Comparison of ENCODE assay signal across 12 cellular contexts in genomic region chr21:32335601-32336575, GRCh38. TPM values are rescaled to one million over a fixed set of nuclear protein-coding genes. Genes with fewer than 3 reads are reported as not detected.
DNase-seq lines count a peak whose midpoint lies in the region; ATAC-seq and TF ChIP-seq lines count a peak whose summit lies in the region.
"Had no signal": no experiment of that assay in that cellular context is flagged by ENCODE, and none has a peak within 500 bp of the region (broad histone marks: within the 10 kb centered on the region; RNA-seq: fewer than 3 reads in every experiment).

No MANE protein-coding gene starts in this region.

- ATAC-seq in natural killer cell treated with Interleukin-12 subunit alpha and Interleukin-12 subunit beta and Interleukin-15 and Interleukin-18, amount 100 ng/mL, for 72 hours: no peak
- no peak for ATAC-seq in lower lobe of right lung

- intact Hi-C loops in lower lobe of right lung (cut with DNase I): no loop called here

- DNase-seq in AG10803 (ENCODE audit: low read depth) (peak; percentile 74), RWPE1 (ENCODE audit: low spot score) (no peak), foreskin melanocyte (peak; percentile 99), neural crest cell (ENCODE audit: low read depth, low spot score) (peak; percentile 36), H4 (ENCODE audit: low spot score) (no peak), lower lobe of right lung (no peak)
- DNase-seq in activated T-cell treated with anti-CD3 and anti-CD28 coated beads, Interleukin-2, amount 50 U/mL, for 24 hours: no peak
- DNase-seq in natural killer cell treated with Interleukin-12 subunit alpha and Interleukin-12 subunit beta and Interleukin-15 and Interleukin-18, amount 100 ng/mL, for 72 hours (ENCODE audit: low spot score): no peak
- DNase-seq: kidney had no signal

- peaks cover 22% of the 10 kb centered on the region for H3K36me3 Mint-ChIP-seq in neural crest cell (ENCODE audit: low read depth)
- H3K36me3 Mint-ChIP-seq in activated T-cell treated with anti-CD3 and anti-CD28 coated beads, Interleukin-2, amount 50 U/mL, for 24 hours (ENCODE audit: low read depth): peaks cover 98% of the 10 kb centered on the region
- H3K36me3 Mint-ChIP-seq in natural killer cell treated with Interleukin-12 subunit alpha and Interleukin-12 subunit beta and Interleukin-15 and Interleukin-18, amount 100 ng/mL, for 72 hours: peaks cover 42% of the 10 kb centered on the region

- POLR2A ChIA-PET in RWPE1 (lab: Yijun Ruan, JAX; ENCODE audit: low non-redundant PET): no interaction called here

- H3K27ac Mint-ChIP-seq in neural crest cell (ENCODE audit: unreplicated experiment): peak overlapping the region; percentile 81
- no peak overlapping the region for H3K27ac Mint-ChIP-seq in activated T-cell treated with anti-CD3 and anti-CD28 coated beads, Interleukin-2, amount 50 U/mL, for 24 hours
- H3K27ac Mint-ChIP-seq in natural killer cell treated with Interleukin-12 subunit alpha and Interleukin-12 subunit beta and Interleukin-15 and Interleukin-18, amount 100 ng/mL, for 72 hours: no peak overlapping the region

- H3K9me3 Mint-ChIP-seq in neural crest cell: peaks cover 4% of the 10 kb centered on the region
- H3K9me3 Mint-ChIP-seq in activated T-cell treated with anti-CD3 and anti-CD28 coated beads, Interleukin-2, amount 50 U/mL, for 24 hours: no peaks in the 10 kb centered on the region
- H3K9me3 Mint-ChIP-seq in natural killer cell treated with Interleukin-12 subunit alpha and Interleukin-12 subunit beta and Interleukin-15 and Interleukin-18, amount 100 ng/mL, for 72 hours: no peaks in the 10 kb centered on the region

- TF ChIP-seq CTCF in AG10803 (conservative IDR thresholded peaks at IDR 0.05; ENCODE audit: low read length) (no peak), RWPE1 (conservative IDR thresholded peaks at IDR 0.05; ENCODE audit: low read depth) (no peak), neural crest cell (conservative IDR thresholded peaks at IDR 0.05) (no peak), lower lobe of right lung (IDR thresholded peaks at IDR 0.05) (no peak)

- CTCF ChIA-PET in RWPE1 (lab: Yijun Ruan, JAX): interaction anchor here (1.0 kb wide), 1 partner anchor 550 kb away, joined by 3 read pairs; no protein-coding TSS in a partner anchor

- H3K27ac ChIP-seq in RWPE1 (peak overlapping the region; percentile 26), lower lobe of right lung (no peak overlapping the region)
- H3K27ac ChIP-seq: parathyroid adenoma had no signal

- no peaks in the 10 kb centered on the region for H3K4me1 ChIP-seq in lower lobe of right lung
- H3K4me1 ChIP-seq: parathyroid adenoma had no signal

- peaks cover 68% of the 10 kb centered on the region for H3K4me1 Mint-ChIP-seq in neural crest cell
- H3K4me1 Mint-ChIP-seq in activated T-cell treated with anti-CD3 and anti-CD28 coated beads, Interleukin-2, amount 50 U/mL, for 24 hours (ENCODE audit: low read depth): no peaks in the 10 kb centered on the region
- H3K4me1 Mint-ChIP-seq in natural killer cell treated with Interleukin-12 subunit alpha and Interleukin-12 subunit beta and Interleukin-15 and Interleukin-18, amount 100 ng/mL, for 72 hours (ENCODE audit: low read depth in 2 of 2): no peaks in the 10 kb centered on the region

- H3K27me3 Mint-ChIP-seq in neural crest cell (ENCODE audit: low read depth): peaks cover 4% of the 10 kb centered on the region
- no peaks in the 10 kb centered on the region for H3K27me3 Mint-ChIP-seq in activated T-cell treated with anti-CD3 and anti-CD28 coated beads, Interleukin-2, amount 50 U/mL, for 24 hours
- no peaks in the 10 kb centered on the region for H3K27me3 Mint-ChIP-seq in natural killer cell treated with Interleukin-12 subunit alpha and Interleukin-12 subunit beta and Interleukin-15 and Interleukin-18, amount 100 ng/mL, for 72 hours

- H3K27me3 ChIP-seq in lower lobe of right lung (ENCODE audit: low read depth): no peaks in the 10 kb centered on the region

- H3K4me3 Mint-ChIP-seq in neural crest cell: peak overlapping the region; percentile 73
- H3K4me3 Mint-ChIP-seq in activated T-cell treated with anti-CD3 and anti-CD28 coated beads, Interleukin-2, amount 50 U/mL, for 24 hours: no peak overlapping the region
- no peak overlapping the region for H3K4me3 Mint-ChIP-seq in natural killer cell treated with Interleukin-12 subunit alpha and Interleukin-12 subunit beta and Interleukin-15 and Interleukin-18, amount 100 ng/mL, for 72 hours

- H3K9me3 ChIP-seq in lower lobe of right lung: no peaks in the 10 kb centered on the region
- H3K9me3 ChIP-seq: thoracic aorta had no signal

- peak overlapping the region; percentile 20; the same call in 1 of the 2 replicates for H3K4me3 ChIP-seq in AG10803 (ENCODE audit: low read length)
- no peak overlapping the region for H3K4me3 ChIP-seq in lower lobe of right lung
- H3K4me3 ChIP-seq: thoracic aorta had no signal

- peaks cover 96% of the 10 kb centered on the region for H3K36me3 ChIP-seq in lower lobe of right lung

RNA-seq across cellular contexts. Expression of gene MRAP, which starts 37.2 kb away (rescaled TPM):
- total RNA-seq in neural crest cell (not detected in 2 replicates), lower lobe of right lung (not detected)
- total RNA-seq in H4 (2014; rRNA removed; shearing (Covaris generic)): not detected in 2 replicates
- not detected for total RNA-seq in natural killer cell treated with Interleukin-12 subunit alpha and Interleukin-12 subunit beta and Interleukin-15 and Interleukin-18, amount 100 ng/mL, for 72 hours
- total RNA-seq: Daoy, kidney, thoracic aorta had no signal

RNA-seq across cellular contexts. Expression of gene URB1, which starts 56.9 kb away (rescaled TPM):
- total RNA-seq in neural crest cell (22.2 and 23.1 TPM in 2 replicates), lower lobe of right lung (10.3 TPM)
- total RNA-seq in H4 (2014; rRNA removed; shearing (Covaris generic)): 7.3 and 9.8 TPM in 2 replicates
- 10 to 100 TPM; 21.9 to 56.0 TPM for total RNA-seq in natural killer cell treated with Interleukin-12 subunit alpha and Interleukin-12 subunit beta and Interleukin-15 and Interleukin-18, amount 100 ng/mL, for 72 hours

RNA-seq across cellular contexts. Expression of gene MIS18A, which starts 57.0 kb away (rescaled TPM):
- 49.7 and 50.9 TPM in 2 replicates for total RNA-seq in neural crest cell
- total RNA-seq in H4 (2014; rRNA removed; shearing (Covaris generic)): 37.8 and 38.3 TPM in 2 replicates
- 10 to 100 TPM; 13.4 to 25.2 TPM for total RNA-seq in natural killer cell treated with Interleukin-12 subunit alpha and Interleukin-12 subunit beta and Interleukin-15 and Interleukin-18, amount 100 ng/mL, for 72 hours
- 4.7 TPM for total RNA-seq in lower lobe of right lung

Comparison
In these comparisons a context has a peak if more than half of its experiments do, and no peak if none do; other contexts are left out.
1. DNase-seq: peak in AG10803 (single experiment), foreskin melanocyte (single experiment) and neural crest cell (single experiment); none in RWPE1 (single experiment), H4 (single experiment), activated T-cell treated with anti-CD3 and anti-CD28 coated beads, Interleukin-2, amount 50 U/mL, for 24 hours (single experiment), natural killer cell treated with Interleukin-12 subunit alpha and Interleukin-12 subunit beta and Interleukin-15 and Interleukin-18, amount 100 ng/mL, for 72 hours (single experiment) and lower lobe of right lung (single experiment).